28 cellular contexts compared by ENCODE assay signal in the genomic region with DNA sequence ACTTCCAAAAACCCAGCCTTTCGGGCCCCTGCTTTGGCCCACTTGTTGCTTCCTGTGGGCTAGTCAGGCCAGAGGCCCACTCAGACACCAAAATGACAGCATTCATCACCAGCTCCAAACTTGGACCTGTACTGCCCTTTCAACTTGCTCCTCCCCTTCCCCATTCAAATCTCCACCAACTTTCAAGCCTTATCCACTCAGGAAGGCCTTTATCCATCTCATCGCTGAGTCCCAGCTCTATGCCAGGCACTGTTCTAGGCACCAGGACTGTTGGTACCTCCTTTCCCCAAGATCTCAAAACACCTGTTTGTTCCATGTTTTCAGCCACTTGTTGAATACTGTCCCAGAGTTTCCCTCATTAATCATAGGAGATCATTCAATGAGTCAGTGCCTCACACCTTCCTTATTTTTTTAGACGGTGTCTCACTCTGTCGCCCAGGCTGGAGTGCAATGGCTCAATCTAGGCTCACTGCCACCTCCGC.
"Had no signal": no experiment of that assay in that cellular context is flagged by ENCODE, and none has a peak within 500 bp of the region (broad histone marks: within the 10 kb centered on the region; RNA-seq: fewer than 3 reads in every experiment).

No MANE protein-coding gene starts in this region.

- H2AFZ ChIP-seq: neural progenitor cell, parathyroid adenoma had no signal

- H3K4me2 ChIP-seq: neural progenitor cell had no signal

- H3K4me1 Mint-ChIP-seq: naive thymus-derived CD8-positive, alpha-beta T cell; stimulated activated effector memory CD8-positive, alpha-beta T cell treated with anti-CD3 and anti-CD28 coated beads, Interleukin-12 subunit alpha, Interleukin-12 subunit beta, amount 100 ng/mL, for 72 hours; stimulated activated naive B cell treated with anti-CD40 and anti-IgM and Interleukin-4, amounts not matched to agents 10 μg/mL and 1 μg/mL and 100 μg/mL, for 72 hours had no signal

- FAIRE-seq: small intestine had no signal

- H3K9me3 ChIP-seq: ovary, psoas muscle, right lobe of liver, sigmoid colon, thoracic aorta, thyroid gland, uterus had no signal

- H3K4me1 ChIP-seq: neural progenitor cell, parathyroid adenoma, psoas muscle, right lobe of liver, sigmoid colon, stomach, thyroid gland, tibial nerve, upper lobe of left lung, uterus had no signal

- H3K27me3 Mint-ChIP-seq: stimulated activated naive B cell treated with anti-CD40 and anti-IgM and Interleukin-4, amounts not matched to agents 10 μg/mL and 1 μg/mL and 100 μg/mL, for 72 hours; stimulated activated naive CD8-positive, alpha-beta T cell treated with anti-CD3 and anti-CD28 coated beads, Interleukin-15, Interleukin-2, amounts not matched to agents 100 ng/mL and 50 ng/mL, for 24 hours had no signal

- H3K27me3 ChIP-seq: neural progenitor cell, ovary, right lobe of liver, sigmoid colon, thyroid gland, tibial nerve, upper lobe of left lung, uterus had no signal

- H3K36me3 ChIP-seq: neural progenitor cell, ovary, right lobe of liver, sigmoid colon, stomach, thoracic aorta, thyroid gland, tibial nerve, upper lobe of left lung, uterus had no signal

- H3K9ac ChIP-seq: neural progenitor cell, parathyroid adenoma had no signal

- H3K4me3 Mint-ChIP-seq: naive thymus-derived CD8-positive, alpha-beta T cell; natural killer cell treated with Interleukin-12 subunit alpha and Interleukin-12 subunit beta and Interleukin-15 and Interleukin-18, amount 100 ng/mL, for 72 hours; neural progenitor cell; stimulated activated effector memory CD8-positive, alpha-beta T cell treated with anti-CD3 and anti-CD28 coated beads, Interleukin-12 subunit alpha, Interleukin-12 subunit beta, amount 100 ng/mL, for 72 hours; stimulated activated naive B cell treated with anti-CD40 and anti-IgM and Interleukin-4, amounts not matched to agents 10 μg/mL and 1 μg/mL and 100 μg/mL, for 72 hours; stimulated activated naive CD8-positive, alpha-beta T cell treated with anti-CD3 and anti-CD28 coated beads, Interleukin-15, Interleukin-2, amounts not matched to agents 100 ng/mL and 50 ng/mL, for 24 hours had no signal

- H3K27ac Mint-ChIP-seq: naive thymus-derived CD8-positive, alpha-beta T cell; natural killer cell treated with Interleukin-12 subunit alpha and Interleukin-12 subunit beta and Interleukin-15 and Interleukin-18, amount 100 ng/mL, for 72 hours; neural progenitor cell; progenitor cell of endocrine pancreas; stimulated activated effector memory CD8-positive, alpha-beta T cell treated with anti-CD3 and anti-CD28 coated beads, Interleukin-12 subunit alpha, Interleukin-12 subunit beta, amount 100 ng/mL, for 72 hours; stimulated activated naive B cell treated with anti-CD40 and anti-IgM and Interleukin-4, amounts not matched to agents 10 μg/mL and 1 μg/mL and 100 μg/mL, for 72 hours; stimulated activated naive CD8-positive, alpha-beta T cell treated with anti-CD3 and anti-CD28 coated beads, Interleukin-15, Interleukin-2, amounts not matched to agents 100 ng/mL and 50 ng/mL, for 24 hours had no signal

- H3K27ac ChIP-seq: neural progenitor cell, ovary, parathyroid adenoma, psoas muscle, right lobe of liver, sigmoid colon, stomach, thoracic aorta, thyroid gland, tibial nerve, upper lobe of left lung, uterus had no signal

- H3K4me3 ChIP-seq: neural progenitor cell, ovary, psoas muscle, right lobe of liver, sigmoid colon, stomach, thoracic aorta, thyroid gland, tibial nerve, upper lobe of left lung, uterus had no signal

- H3K79me2 ChIP-seq: parathyroid adenoma had no signal

- DNase-seq: naive thymus-derived CD8-positive, alpha-beta T cell; occipital lobe; ovary; posterior cingulate gyrus; psoas muscle; right cardiac atrium; right lobe of liver; sigmoid colon; small intestine; stimulated activated CD4-positive, alpha-beta T cell treated with anti-CD3 and anti-CD28 coated beads, Interleukin-15, amount 100 ng/mL, for 24 hours; stimulated activated CD4-positive, alpha-beta T cell treated with anti-CD3 and anti-CD28 coated beads, Interleukin-2, amount 100 ng/mL, for 24 hours; stimulated activated CD4-positive, alpha-beta T cell treated with anti-CD3 and anti-CD28 coated beads, Interleukin-2, amount 100 ng/mL, for 48 hours; stimulated activated CD4-positive, alpha-beta T cell treated with anti-CD3 and anti-CD28 coated beads, Interleukin-4, amount 100 ng/mL, for 24 hours; stimulated activated naive B cell treated with anti-CD40 and anti-IgM and Interleukin-4, amounts not matched to agents 10 μg/mL and 1 μg/mL and 100 μg/mL, for 72 hours; stimulated activated naive CD4-positive, alpha-beta T cell treated with Interleukin-2 at 50 U/mL for 16 hours; stomach; thyroid gland; trophoblast cell; upper lobe of left lung; uterus had no signal

- H3K36me3 Mint-ChIP-seq: neural progenitor cell; stimulated activated effector memory CD8-positive, alpha-beta T cell treated with anti-CD3 and anti-CD28 coated beads, Interleukin-12 subunit alpha, Interleukin-12 subunit beta, amount 100 ng/mL, for 72 hours; stimulated activated naive B cell treated with anti-CD40 and anti-IgM and Interleukin-4, amounts not matched to agents 10 μg/mL and 1 μg/mL and 100 μg/mL, for 72 hours had no signal

- ATAC-seq: naive thymus-derived CD8-positive, alpha-beta T cell; natural killer cell treated with Interleukin-12 subunit alpha and Interleukin-12 subunit beta and Interleukin-15 and Interleukin-18, amount 100 ng/mL, for 72 hours; psoas muscle; right cardiac atrium; right lobe of liver; stimulated activated effector memory CD8-positive, alpha-beta T cell treated with anti-CD3 and anti-CD28 coated beads, Interleukin-12 subunit alpha, Interleukin-12 subunit beta, amount 100 ng/mL, for 72 hours; stimulated activated naive B cell treated with anti-CD40 and anti-IgM and Interleukin-4, amounts not matched to agents 10 μg/mL and 1 μg/mL and 100 μg/mL, for 72 hours had no signal
